In genomic region chr19:50794074-50794777, GRCh38 we compare ENCODE assay signal across 9 cellular contexts. TPM values are rescaled to one million over a fixed set of nuclear protein-coding genes. Genes with fewer than 3 reads are reported as not detected.
DNase-seq lines count a peak whose midpoint lies in the region; ATAC-seq and TF ChIP-seq lines count a peak whose summit lies in the region.
"Had no signal": no experiment of that assay in that cellular context is flagged by ENCODE, and none has a peak within 500 bp of the region (broad histone marks: within the 10 kb centered on the region; RNA-seq: fewer than 3 reads in every experiment).

No MANE protein-coding gene starts in this region.

- H3K9me3 Mint-ChIP-seq in CD4-positive, alpha-beta T cell = no peaks in the 10 kb centered on the region

- H3K9me3 ChIP-seq in CD4-positive, alpha-beta T cell (ENCODE audit: control insufficient read depth, low read length) = no peaks in the 10 kb centered on the region
- H3K9me3 ChIP-seq: SJCRH30 had no signal

- POLR2A ChIA-PET in CD4-positive, alpha-beta T cell (lab: Charles Lee) = no interaction called here

- H3K4me3 Mint-ChIP-seq in CD4-positive, alpha-beta T cell = no peak overlapping the region

- intact Hi-C loops in CD4-positive, alpha-beta T cell (cut with DNase I, micrococcal nuclease) = no loop called here

- no peaks in the 10 kb centered on the region for H3K27me3 Mint-ChIP-seq in CD4-positive, alpha-beta T cell

- no peak for ATAC-seq in GM21619 (IDR thresholded peaks at IDR 0.05; ENCODE audit: unreplicated experiment)
- ATAC-seq in CD4-positive, alpha-beta T cell (ENCODE audit: poor library complexity) = no peak
- no peak for ATAC-seq in GM21423 (IDR thresholded peaks at IDR 0.05; ENCODE audit: unreplicated experiment)
- no peak for ATAC-seq in HG02938 (IDR thresholded peaks at IDR 0.05; ENCODE audit: unreplicated experiment)

- CTCF ChIA-PET in CD4-positive, alpha-beta T cell (lab: Charles Lee) = interaction anchor here (1.3 kb wide), 1 partner anchor 10 kb away, joined by 4 read pairs; no protein-coding TSS in a partner anchor

- H3K36me3 Mint-ChIP-seq in CD4-positive, alpha-beta T cell (ENCODE audit: low read depth) = peaks cover 16% of the 10 kb centered on the region

- H3K27ac ChIP-seq in CD4-positive, alpha-beta T cell (ENCODE audit: low read depth, low read length) = no peak overlapping the region
- H3K27ac ChIP-seq: SJCRH30 had no signal

- no peak overlapping the region for H3K27ac Mint-ChIP-seq in CD4-positive, alpha-beta T cell

- DNase-seq in COLO668 (lab: John Stamatoyannopoulos, UW; ENCODE audit: unreplicated experiment) (peak; percentile 84), OCI-M1 (lab: John Stamatoyannopoulos, UW) (peak; percentile 58), epidermal melanocyte (ENCODE audit: insufficient read length, low spot score) (peak; percentile 16)
- no peak for DNase-seq in CD4-positive, alpha-beta T cell

- H3K4me3 ChIP-seq in GM12875 (ENCODE audit: low read depth, low read length) = no peak overlapping the region
- H3K4me3 ChIP-seq: SJCRH30 had no signal

- no peaks in the 10 kb centered on the region for H3K27me3 ChIP-seq in CD4-positive, alpha-beta T cell (ENCODE audit: control insufficient read depth, insufficient read depth, low read length)
- H3K27me3 ChIP-seq: SJCRH30 had no signal

- H3K4me1 Mint-ChIP-seq in CD4-positive, alpha-beta T cell (ENCODE audit: low read depth) = peaks cover 5% of the 10 kb centered on the region

- peak; percentile 47 for TF ChIP-seq CTCF in GM12875 (IDR thresholded peaks at IDR 0.05; ENCODE audit: borderline replicate concordance, insufficient read depth, low read depth, low read length)
- TF ChIP-seq CTCF in CD4-positive, alpha-beta T cell (IDR thresholded peaks at IDR 0.05) = no peak

RNA-seq across cellular contexts. Expression of gene ACP4, which starts 4.0 kb away (rescaled TPM):
- not detected for total RNA-seq in CD4-positive, alpha-beta T cell
- total RNA-seq: SJCRH30 had no signal

RNA-seq across cellular contexts. Expression of gene GPR32, which starts 24.0 kb away (rescaled TPM):
- total RNA-seq in CD4-positive, alpha-beta T cell = not detected
- total RNA-seq: SJCRH30 had no signal

RNA-seq across cellular contexts. Expression of gene KLK1, which starts 29.4 kb away (rescaled TPM):
- total RNA-seq in CD4-positive, alpha-beta T cell = not detected

RNA-seq across cellular contexts. Expression of gene KLK15, which starts 39.1 kb away (rescaled TPM):
- not detected for total RNA-seq in CD4-positive, alpha-beta T cell
- total RNA-seq: SJCRH30 had no signal

Comparison
In these comparisons a context has a peak if more than half of its experiments do, and no peak if none do; other contexts are left out.
1. DNase-seq: peak in COLO668 (single experiment), OCI-M1 (single experiment) and epidermal melanocyte (single experiment); none in CD4-positive, alpha-beta T cell (0 of 10).